Comparison of ENCODE assay signal across 9 cellular contexts in genomic region chr3:49465269-49466034, GRCh38.
DNase-seq lines count a peak whose midpoint lies in the region; ATAC-seq lines count a peak whose summit lies in the region.
"Had no signal": no experiment of that assay in that cellular context is flagged by ENCODE, and none has a peak within 500 bp of the region (broad histone marks: within the 10 kb centered on the region; RNA-seq: fewer than 3 reads in every experiment).

No MANE protein-coding gene starts in this region.

- peak; percentile 23 for DNase-seq in LoVo (ENCODE audit: low spot score)
- peak; percentile 50 for DNase-seq in astrocyte of the hippocampus (ENCODE audit: low read depth, low spot score)
- DNase-seq in islet precursor cell: peak; percentile 97
- DNase-seq in substantia nigra (lab: John Stamatoyannopoulos, UW): peak in 22 of 49 donors; percentile 2 to 60 (median 12)
- DNase-seq in NCI-H510A (lab: John Stamatoyannopoulos, UW): no peak
- no peak for DNase-seq in GOT3 (lab: John Stamatoyannopoulos, UW)
- DNase-seq: NCI-H446 treated with DMSO at 0.1 percent for 48 hours had no signal

- ATAC-seq in GM18907 (IDR thresholded peaks at IDR 0.05; ENCODE audit: unreplicated experiment): no peak

- H3K27ac ChIP-seq in substantia nigra (ENCODE audit: low read depth, low read length, poor library complexity, severe bottlenecking): peak overlapping the region; percentile 32
- H3K27ac ChIP-seq: neutrophil had no signal

Comparison
In these comparisons a context has a peak if more than half of its experiments do, and no peak if none do; other contexts are left out.
1. DNase-seq: peak in LoVo (single experiment), astrocyte of the hippocampus (single experiment) and islet precursor cell (single experiment); none in NCI-H510A (single experiment) and GOT3 (single experiment).